In genomic region chr3:15010664-15011063, GRCh38 we compare ENCODE assay signal across 18 cellular contexts. TPM values are rescaled to one million over a fixed set of nuclear protein-coding genes. Genes with fewer than 3 reads are reported as not detected.
A peak's percentile ranks its signal among the peaks of the same experiment; 100 is the strongest.
DNase-seq lines count a peak whose midpoint lies in the region; ATAC-seq and TF ChIP-seq lines count a peak whose summit lies in the region.
"Had no signal": no experiment of that assay in that cellular context is flagged by ENCODE, and none has a peak within 500 bp of the region (broad histone marks: within the 10 kb centered on the region; RNA-seq: fewer than 3 reads in every experiment).

No MANE protein-coding gene starts in this region.

- TF ChIP-seq CTCF in RWPE2 (IDR thresholded peaks at IDR 0.05; ENCODE audit: poor library complexity, severe bottlenecking) (no peak), mesothelial cell of epicardium (IDR thresholded peaks at IDR 0.05; ENCODE audit: unreplicated experiment) (no peak)

- no peak overlapping the region for H3K4me3 ChIP-seq in RWPE2 (ENCODE audit: severe bottlenecking)
- H3K4me3 ChIP-seq: BLaER1 treated with 17β-estradiol and CSF1 and Interleukin-3, amounts not matched to agents 10 nM and 100 nM; coronary artery; right atrium auricular region; SK-N-MC had no signal

- peak in 1 of 2 donors; percentile 9 for DNase-seq in activated T-cell treated with anti-CD3 and anti-CD28 coated beads, Interleukin-2, amount 50 U/mL, for 72 hours
- DNase-seq in activated T-cell treated with anti-CD3 and anti-CD28 coated beads for 4 hours (no peak), RWPE2 (ENCODE audit: low spot score) (no peak), glomerular visceral epithelial cell (ENCODE audit: extremely low spot score) (peak; percentile 11), mesothelial cell of epicardium (ENCODE audit: low spot score in 2 of 2, unreplicated experiment in 2 of 2) (no peak)
- no peak for DNase-seq in stimulated activated effector memory CD8-positive, alpha-beta T cell treated with anti-CD3 and anti-CD28 coated beads, Interleukin-12 subunit alpha, Interleukin-12 subunit beta, amount 100 ng/mL, for 72 hours (ENCODE audit: low spot score in 2 of 2)
- no peak for DNase-seq in effector CD4-positive, alpha-beta T cell
- DNase-seq: EL; endodermal cell; GOT3; head of caudate nucleus; mesendoderm; naive thymus-derived CD8-positive, alpha-beta T cell; NCI-H510A had no signal

- H3K27me3 ChIP-seq in RWPE2 (ENCODE audit: insufficient read depth, poor library complexity, severe bottlenecking), result no peaks in the 10 kb centered on the region
- H3K27me3 ChIP-seq: BLaER1 treated with 17β-estradiol and CSF1 and Interleukin-3, amounts not matched to agents 10 nM and 100 nM; right atrium auricular region had no signal

- peak; percentile 89 to 92 for ATAC-seq in activated T-cell treated with anti-CD3 and anti-CD28 coated beads, Interleukin-2, amount 50 U/mL, for 72 hours (replicated peaks in 1 of 2)
- ATAC-seq in RWPE2 (ENCODE audit: low read depth), result peak; percentile 83
- ATAC-seq in stimulated activated effector memory CD8-positive, alpha-beta T cell treated with anti-CD3 and anti-CD28 coated beads, Interleukin-12 subunit alpha, Interleukin-12 subunit beta, amount 100 ng/mL, for 72 hours, result peak; percentile 86
- ATAC-seq: naive thymus-derived CD8-positive, alpha-beta T cell had no signal

- H3K4me3 Mint-ChIP-seq in activated T-cell treated with anti-CD3 and anti-CD28 coated beads, Interleukin-2, amount 50 U/mL, for 72 hours, result no peak overlapping the region
- H3K4me3 Mint-ChIP-seq in stimulated activated effector memory CD8-positive, alpha-beta T cell treated with anti-CD3 and anti-CD28 coated beads, Interleukin-12 subunit alpha, Interleukin-12 subunit beta, amount 100 ng/mL, for 72 hours, result no peak overlapping the region
- H3K4me3 Mint-ChIP-seq in mesothelial cell of epicardium, result no peak overlapping the region
- H3K4me3 Mint-ChIP-seq: endodermal cell; naive thymus-derived CD8-positive, alpha-beta T cell had no signal

- peaks cover 38% of the 10 kb centered on the region for H3K36me3 ChIP-seq in RWPE2 (ENCODE audit: low read depth)

- H3K27ac Mint-ChIP-seq in activated T-cell treated with anti-CD3 and anti-CD28 coated beads, Interleukin-2, amount 50 U/mL, for 72 hours, result peak overlapping the region; percentile 72
- peak overlapping the region; percentile 52 for H3K27ac Mint-ChIP-seq in stimulated activated effector memory CD8-positive, alpha-beta T cell treated with anti-CD3 and anti-CD28 coated beads, Interleukin-12 subunit alpha, Interleukin-12 subunit beta, amount 100 ng/mL, for 72 hours
- no peak overlapping the region for H3K27ac Mint-ChIP-seq in mesothelial cell of epicardium
- H3K27ac Mint-ChIP-seq: endodermal cell had no signal

- H3K4me1 Mint-ChIP-seq in activated T-cell treated with anti-CD3 and anti-CD28 coated beads, Interleukin-2, amount 50 U/mL, for 72 hours (ENCODE audit: low read depth), result peaks cover 21% of the 10 kb centered on the region
- no peaks in the 10 kb centered on the region for H3K4me1 Mint-ChIP-seq in stimulated activated effector memory CD8-positive, alpha-beta T cell treated with anti-CD3 and anti-CD28 coated beads, Interleukin-12 subunit alpha, Interleukin-12 subunit beta, amount 100 ng/mL, for 72 hours
- H3K4me1 Mint-ChIP-seq in mesothelial cell of epicardium, result peaks cover 6% of the 10 kb centered on the region
- H3K4me1 Mint-ChIP-seq: endodermal cell had no signal

- H3K27me3 Mint-ChIP-seq in activated T-cell treated with anti-CD3 and anti-CD28 coated beads, Interleukin-2, amount 50 U/mL, for 72 hours (ENCODE audit: low read depth), result no peaks in the 10 kb centered on the region
- no peaks in the 10 kb centered on the region for H3K27me3 Mint-ChIP-seq in mesothelial cell of epicardium (ENCODE audit: low read depth)
- H3K27me3 Mint-ChIP-seq: naive thymus-derived CD8-positive, alpha-beta T cell had no signal

- peak overlapping the region; percentile 38 for H3K27ac ChIP-seq in RWPE2 (ENCODE audit: poor library complexity, severe bottlenecking)
- H3K27ac ChIP-seq: BLaER1 treated with 17β-estradiol and CSF1 and Interleukin-3, amounts not matched to agents 10 nM and 100 nM; coronary artery; right atrium auricular region; SK-N-MC had no signal

- H3K36me3 Mint-ChIP-seq in activated T-cell treated with anti-CD3 and anti-CD28 coated beads, Interleukin-2, amount 50 U/mL, for 72 hours (ENCODE audit: insufficient read depth in 2 of 2), result peaks cover 7 to 9% of the 10 kb centered on the region in 2 donors
- peaks cover 86% of the 10 kb centered on the region for H3K36me3 Mint-ChIP-seq in stimulated activated effector memory CD8-positive, alpha-beta T cell treated with anti-CD3 and anti-CD28 coated beads, Interleukin-12 subunit alpha, Interleukin-12 subunit beta, amount 100 ng/mL, for 72 hours
- peaks cover 51% of the 10 kb centered on the region for H3K36me3 Mint-ChIP-seq in mesothelial cell of epicardium

- H3K9me3 Mint-ChIP-seq in activated T-cell treated with anti-CD3 and anti-CD28 coated beads, Interleukin-2, amount 50 U/mL, for 72 hours, result no peaks in the 10 kb centered on the region
- no peaks in the 10 kb centered on the region for H3K9me3 Mint-ChIP-seq in stimulated activated effector memory CD8-positive, alpha-beta T cell treated with anti-CD3 and anti-CD28 coated beads, Interleukin-12 subunit alpha, Interleukin-12 subunit beta, amount 100 ng/mL, for 72 hours
- no peaks in the 10 kb centered on the region for H3K9me3 Mint-ChIP-seq in mesothelial cell of epicardium
- H3K9me3 Mint-ChIP-seq: endodermal cell; naive thymus-derived CD8-positive, alpha-beta T cell had no signal

- no peaks in the 10 kb centered on the region for H3K9me3 ChIP-seq in RWPE2 (ENCODE audit: severe bottlenecking)
- H3K9me3 ChIP-seq: BLaER1 treated with 17β-estradiol and CSF1 and Interleukin-3, amounts not matched to agents 10 nM and 100 nM; right atrium auricular region had no signal

- peaks cover 14% of the 10 kb centered on the region for H3K4me1 ChIP-seq in RWPE2 (ENCODE audit: insufficient read depth, poor library complexity, severe bottlenecking)
- H3K4me1 ChIP-seq: BLaER1 treated with 17β-estradiol and CSF1 and Interleukin-3, amounts not matched to agents 10 nM and 100 nM had no signal

RNA-seq across cellular contexts. Expression of gene MRPS25, which starts 54.5 kb away (rescaled TPM):
- 10 to 100 TPM; 40.7 to 40.9 TPM for total RNA-seq in activated T-cell treated with anti-CD3 and anti-CD28 coated beads, Interleukin-2, amount 50 U/mL, for 72 hours
- total RNA-seq in mesothelial cell of epicardium, result 66.3 to 70.4 TPM (median 66.7 TPM) in 3 replicates
